ENCODE assay signal across 8 cellular contexts in the genomic region with DNA sequence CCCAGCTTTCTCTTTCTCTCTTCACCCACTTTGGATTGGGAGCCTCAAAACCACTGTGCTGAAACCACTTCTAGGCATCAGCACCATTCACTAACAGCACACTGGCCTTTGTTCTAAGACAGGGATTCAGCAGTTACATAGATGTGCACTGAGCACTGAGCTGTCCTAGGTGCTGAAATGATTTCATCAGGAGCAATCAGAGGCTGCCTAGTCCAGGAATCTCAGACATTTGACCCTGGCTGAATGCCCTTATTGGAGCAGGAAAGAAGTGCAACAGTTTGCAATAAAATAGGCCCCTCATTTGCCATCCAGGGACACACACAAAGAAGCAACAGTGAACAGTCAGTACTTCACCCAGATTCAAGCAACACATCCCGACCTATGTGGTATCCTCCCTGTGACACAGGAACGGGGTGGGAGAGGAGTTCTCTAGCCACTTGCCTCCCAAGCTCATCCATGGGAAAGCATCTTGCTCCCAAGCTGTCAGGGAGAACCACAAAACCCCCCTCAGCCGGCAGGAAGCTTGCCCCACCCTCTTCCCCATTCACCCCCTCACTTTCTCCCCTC.
DNase-seq lines count a peak whose midpoint lies in the region; ATAC-seq, FAIRE-seq and TF ChIP-seq lines count a peak whose summit lies in the region.

No MANE protein-coding gene starts in this region.

- no peak for FAIRE-seq in GM12892 (lab: Jason Lieb, UNC)

- TF ChIP-seq RAD21 in Ishikawa (IDR thresholded peaks at IDR 0.05; ENCODE audit: low read depth): 0 out of 2 replicates have a peak, but pooled peaks have one; percentile 8

- no peak overlapping the region for H3K4me3 ChIP-seq in astrocyte of the spinal cord (ENCODE audit: low read depth, low read length)

- TF ChIP-seq POLR2A in GM12892 (IDR thresholded peaks at IDR 0.05; ENCODE audit: low read depth, low read length): no peak

- in situ Hi-C loops in astrocyte of the spinal cord (cut with HindIII; ENCODE audit: low sequenced_read_pairs): no loop called here

- TF ChIP-seq EP300 in Ishikawa (IDR thresholded peaks at IDR 0.05; ENCODE audit: borderline replicate concordance): no peak

- DNase-seq in EL (peak; percentile 57), astrocyte of the spinal cord (ENCODE audit: low read depth, low spot score) (peak; percentile 34), left lobe of liver (ENCODE audit: low spot score) (no peak), KG1 (lab: John Stamatoyannopoulos, UW) (no peak), GM12892 (ENCODE audit: insufficient read length) (no peak)

- TF ChIP-seq CTCF in astrocyte of the spinal cord (IDR thresholded peaks at IDR 0.05; ENCODE audit: low read depth, low read length): no peak

- ATAC-seq in left lobe of liver: peak; percentile 90
- no peak for ATAC-seq in HG03045 (IDR thresholded peaks at IDR 0.05; ENCODE audit: unreplicated experiment)
- no peak for ATAC-seq in GM21447 (IDR thresholded peaks at IDR 0.05; ENCODE audit: unreplicated experiment)

TF ChIP-seq in Ishikawa, 13 proteins besides CTCF, POLR2A, EP300 and RAD21:
- TF ChIP-seq ZBTB7A (IDR thresholded peaks at IDR 0.05; ENCODE audit: low read depth): no peak
- TF ChIP-seq, protein P1, sequence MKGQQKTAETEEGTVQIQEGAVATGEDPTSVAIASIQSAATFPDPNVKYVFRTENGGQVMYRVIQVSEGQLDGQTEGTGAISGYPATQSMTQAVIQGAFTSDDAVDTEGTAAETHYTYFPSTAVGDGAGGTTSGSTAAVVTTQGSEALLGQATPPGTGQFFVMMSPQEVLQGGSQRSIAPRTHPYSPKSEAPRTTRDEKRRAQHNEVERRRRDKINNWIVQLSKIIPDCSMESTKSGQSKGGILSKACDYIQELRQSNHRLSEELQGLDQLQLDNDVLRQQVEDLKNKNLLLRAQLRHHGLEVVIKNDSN (IDR thresholded peaks at IDR 0.05): peak; percentile 36; the same call in 1 of the 2 replicates
- TF ChIP-seq, protein P2, sequence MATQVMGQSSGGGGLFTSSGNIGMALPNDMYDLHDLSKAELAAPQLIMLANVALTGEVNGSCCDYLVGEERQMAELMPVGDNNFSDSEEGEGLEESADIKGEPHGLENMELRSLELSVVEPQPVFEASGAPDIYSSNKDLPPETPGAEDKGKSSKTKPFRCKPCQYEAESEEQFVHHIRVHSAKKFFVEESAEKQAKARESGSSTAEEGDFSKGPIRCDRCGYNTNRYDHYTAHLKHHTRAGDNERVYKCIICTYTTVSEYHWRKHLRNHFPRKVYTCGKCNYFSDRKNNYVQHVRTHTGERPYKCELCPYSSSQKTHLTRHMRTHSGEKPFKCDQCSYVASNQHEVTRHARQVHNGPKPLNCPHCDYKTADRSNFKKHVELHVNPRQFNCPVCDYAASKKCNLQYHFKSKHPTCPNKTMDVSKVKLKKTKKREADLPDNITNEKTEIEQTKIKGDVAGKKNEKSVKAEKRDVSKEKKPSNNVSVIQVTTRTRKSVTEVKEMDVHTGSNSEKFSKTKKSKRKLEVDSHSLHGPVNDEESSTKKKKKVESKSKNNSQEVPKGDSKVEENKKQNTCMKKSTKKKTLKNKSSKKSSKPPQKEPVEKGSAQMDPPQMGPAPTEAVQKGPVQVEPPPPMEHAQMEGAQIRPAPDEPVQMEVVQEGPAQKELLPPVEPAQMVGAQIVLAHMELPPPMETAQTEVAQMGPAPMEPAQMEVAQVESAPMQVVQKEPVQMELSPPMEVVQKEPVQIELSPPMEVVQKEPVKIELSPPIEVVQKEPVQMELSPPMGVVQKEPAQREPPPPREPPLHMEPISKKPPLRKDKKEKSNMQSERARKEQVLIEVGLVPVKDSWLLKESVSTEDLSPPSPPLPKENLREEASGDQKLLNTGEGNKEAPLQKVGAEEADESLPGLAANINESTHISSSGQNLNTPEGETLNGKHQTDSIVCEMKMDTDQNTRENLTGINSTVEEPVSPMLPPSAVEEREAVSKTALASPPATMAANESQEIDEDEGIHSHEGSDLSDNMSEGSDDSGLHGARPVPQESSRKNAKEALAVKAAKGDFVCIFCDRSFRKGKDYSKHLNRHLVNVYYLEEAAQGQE (IDR thresholded peaks at IDR 0.05; ENCODE audit: low read depth): peak; percentile 96
- TF ChIP-seq, protein P3, sequence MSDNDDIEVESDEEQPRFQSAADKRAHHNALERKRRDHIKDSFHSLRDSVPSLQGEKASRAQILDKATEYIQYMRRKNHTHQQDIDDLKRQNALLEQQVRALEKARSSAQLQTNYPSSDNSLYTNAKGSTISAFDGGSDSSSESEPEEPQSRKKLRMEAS (IDR thresholded peaks at IDR 0.05): no peak
- TF ChIP-seq CEBPB (IDR thresholded peaks at IDR 0.05): peak; percentile 52
- TF ChIP-seq TAF1 (IDR thresholded peaks at IDR 0.05; ENCODE audit: low read depth): no peak
- TF ChIP-seq CREB1 (IDR thresholded peaks at IDR 0.05; ENCODE audit: low read depth): no peak
- peak; percentile 71 for TF ChIP-seq TEAD4 (IDR thresholded peaks at IDR 0.05)
- no peak for TF ChIP-seq TCF12 (IDR thresholded peaks at IDR 0.05; ENCODE audit: low read depth)
- TF ChIP-seq EGR1 (IDR thresholded peaks at IDR 0.05): no peak
- no peak for TF ChIP-seq FOXM1 (IDR thresholded peaks at IDR 0.05; ENCODE audit: borderline replicate concordance, low read depth)
- TF ChIP-seq YY1 (IDR thresholded peaks at IDR 0.05; ENCODE audit: low read depth): no peak
- no peak for TF ChIP-seq NFIC (IDR thresholded peaks at IDR 0.05)

Comparison
In these comparisons a context has a peak if more than half of its experiments do, and no peak if none do; other contexts are left out.
1. DNase-seq: peak in EL (single experiment) and astrocyte of the spinal cord (single experiment); none in left lobe of liver (single experiment), KG1 (single experiment) and GM12892 (single experiment).